ENCODE assay signal across 11 cellular contexts in genomic region chr17:17942846-17943245, GRCh38. TPM values are rescaled to one million over a fixed set of nuclear protein-coding genes. Genes with fewer than 3 reads are reported as not detected.
DNase-seq lines count a peak whose midpoint lies in the region; TF ChIP-seq lines count a peak whose summit lies in the region.
"Had no signal": no experiment of that assay in that cellular context is flagged by ENCODE, and none has a peak within 500 bp of the region (broad histone marks: within the 10 kb centered on the region; RNA-seq: fewer than 3 reads in every experiment).

No MANE protein-coding gene starts in this region.

- intact Hi-C loops in OCI-LY7 (cut with micrococcal nuclease; ENCODE audit: unreplicated experiment) = no loop called here

- H3K9me2 ChIP-seq in Loucy (replicated peaks; ENCODE audit: low read depth, low read length) (no peaks in the 10 kb centered on the region), OCI-LY7 (ENCODE audit: insufficient read depth, low read length) (no peaks in the 10 kb centered on the region)

- peak overlapping the region; percentile 28 for H3K4me2 ChIP-seq in Loucy (ENCODE audit: low read depth, low read length, poor library complexity, severe bottlenecking)
- H3K4me2 ChIP-seq in H9 (ENCODE audit: insufficient read depth, insufficient read length, low read length) = no peak overlapping the region
- no peak overlapping the region for H3K4me2 ChIP-seq in OCI-LY7 (ENCODE audit: low read length)
- H3K4me2 ChIP-seq: KMS-11 had no signal

- H3K27me3 Mint-ChIP-seq in nephron (ENCODE audit: low read depth) = peaks cover 4% of the 10 kb centered on the region
- H3K27me3 Mint-ChIP-seq in H9 (ENCODE audit: low read depth) = no peaks in the 10 kb centered on the region
- H3K27me3 Mint-ChIP-seq: activated B cell treated with CpG ODN at 0.5 μM for 24 hours had no signal

- H3K4me3 Mint-ChIP-seq in nephron (peak overlapping the region in 2 of 3 experiments; percentile 3 to 22), H9 (no peak overlapping the region)
- H3K4me3 Mint-ChIP-seq: activated B cell treated with CpG ODN at 0.5 μM for 24 hours had no signal

- no peak overlapping the region for H3K14ac ChIP-seq in H9 (ENCODE audit: insufficient read depth, low read length)

- H2AFZ ChIP-seq in ACC112 (ENCODE audit: low read length, unreplicated experiment) (no peak overlapping the region), Loucy (ENCODE audit: low read length) (no peak overlapping the region), H9 (ENCODE audit: low read length) (no peak overlapping the region), OCI-LY7 (ENCODE audit: low read length) (no peak overlapping the region)

- BruUV-seq in OCI-LY7 (replicated peaks; lab: Mats Ljungman, UMichigan) = no TSS peak

- CTCF ChIA-PET in OCI-LY7 (lab: Charles Lee; ENCODE audit: unreplicated experiment) = no interaction called here

- H2BK20ac ChIP-seq in H9 (ENCODE audit: low read depth, low read length, poor library complexity, severe bottlenecking) = no peak overlapping the region

- H3K56ac ChIP-seq in H9 (ENCODE audit: insufficient read length, low read depth, low read length) = no peak overlapping the region

- H4K20me1 ChIP-seq in Loucy (ENCODE audit: insufficient read depth, low read length, poor library complexity, severe bottlenecking) (no peaks in the 10 kb centered on the region), H9 (ENCODE audit: control insufficient read depth, insufficient read depth, insufficient read length) (no peaks in the 10 kb centered on the region), OCI-LY7 (ENCODE audit: insufficient read depth, low read length) (no peaks in the 10 kb centered on the region)

- H3K79me1 ChIP-seq in H9 (ENCODE audit: insufficient read depth, low read depth, low read length, poor library complexity, severe bottlenecking) = no peaks in the 10 kb centered on the region

- H3K9me3 Mint-ChIP-seq in nephron (no peaks in the 10 kb centered on the region), H9 (no peaks in the 10 kb centered on the region)
- H3K9me3 Mint-ChIP-seq: activated B cell treated with CpG ODN at 0.5 μM for 24 hours had no signal

- H4K5ac ChIP-seq in H9 (ENCODE audit: insufficient read length, low read depth, low read length) = no peak overlapping the region

- peak overlapping the region; percentile 60 for H3K27ac ChIP-seq in ACC112 (ENCODE audit: low read depth, low read length)
- peak overlapping the region; percentile 15 to 78 for H3K27ac ChIP-seq in coronary artery
- H3K27ac ChIP-seq in H9 (ENCODE audit: insufficient read length, low read depth, low read length) = no peak overlapping the region
- no peak overlapping the region for H3K27ac ChIP-seq in OCI-LY7 (ENCODE audit: low read depth, low read length, poor library complexity, severe bottlenecking)
- H3K27ac ChIP-seq: KMS-11 had no signal

- no peak overlapping the region for H2BK120ac ChIP-seq in H9 (ENCODE audit: low read depth, low read length, poor library complexity, severe bottlenecking)

- DNase-seq in coronary artery (ENCODE audit: low spot score) (no peak), H9 (no peak), OCI-LY7 (ENCODE audit: low spot score) (no peak), epidermal melanocyte (ENCODE audit: insufficient read length, low spot score) (no peak), NCI-H1694 (lab: John Stamatoyannopoulos, UW) (no peak)
- DNase-seq: activated B cell treated with CpG ODN at 0.5 μM for 24 hours; stimulated activated naive CD8-positive, alpha-beta T cell treated with anti-CD3 and anti-CD28 coated beads, Interleukin-15, Interleukin-2, amounts not matched to agents 100 U/mL and 50 U/mL, for 24 hours had no signal

- peak overlapping the region; percentile 55; the same call in 1 of the 2 replicates for H3K4me3 ChIP-seq in ACC112 (ENCODE audit: low read depth, low read length)
- H3K4me3 ChIP-seq in Loucy (ENCODE audit: low read length, poor library complexity, severe bottlenecking) = no peak overlapping the region
- H3K4me3 ChIP-seq in coronary artery = peak overlapping the region; percentile 33
- no peak overlapping the region for H3K4me3 ChIP-seq in OCI-LY7 (ENCODE audit: low read depth, low read length, poor library complexity, severe bottlenecking)

- no peak overlapping the region for H2BK5ac ChIP-seq in H9 (ENCODE audit: insufficient read length, low read length)

- POLR2A ChIA-PET in OCI-LY7 (lab: Charles Lee) = no interaction called here

- no peak overlapping the region for H3K23ac ChIP-seq in H9 (ENCODE audit: insufficient read length, low read depth, low read length)

- peaks cover 72% of the 10 kb centered on the region for H3K79me2 ChIP-seq in ACC112 (ENCODE audit: control insufficient read depth, insufficient read depth, low read length, unreplicated experiment)
- no peaks in the 10 kb centered on the region for H3K79me2 ChIP-seq in Loucy (ENCODE audit: insufficient read depth, low read length)
- no peaks in the 10 kb centered on the region for H3K79me2 ChIP-seq in H9 (ENCODE audit: insufficient read depth, low read length)
- no peaks in the 10 kb centered on the region for H3K79me2 ChIP-seq in OCI-LY7 (ENCODE audit: insufficient read depth, low read depth, low read length)

- no peak overlapping the region for H2AK5ac ChIP-seq in H9 (ENCODE audit: insufficient read length, low read length)

- H3T11ph ChIP-seq in H9 (ENCODE audit: low read length) = no peak overlapping the region

- TF ChIP-seq CTCF in Loucy (conservative IDR thresholded peaks at IDR 0.05; ENCODE audit: low read length) (no peak), coronary artery (IDR thresholded peaks at IDR 0.05) (no peak), nephron (IDR thresholded peaks at IDR 0.05; ENCODE audit: unreplicated experiment in 3 of 3) (no peak), H9 (conservative IDR thresholded peaks at IDR 0.05) (no peak), OCI-LY7 (conservative IDR thresholded peaks at IDR 0.05; ENCODE audit: low read length) (no peak)

- H3K4me1 Mint-ChIP-seq in nephron (peaks cover 83% of the 10 kb centered on the region), H9 (peaks cover 27 to 33% of the 10 kb centered on the region in 2 experiments)

- H2BK15ac ChIP-seq in H9 (ENCODE audit: low read depth, low read length) = no peak overlapping the region

- H3K9me3 ChIP-seq in Loucy (ENCODE audit: insufficient read depth, low read depth, low read length) = no peaks in the 10 kb centered on the region
- H3K9me3 ChIP-seq in H9 (ENCODE audit: control insufficient read depth, low read depth, low read length) = no peaks in the 10 kb centered on the region
- H3K9me3 ChIP-seq in OCI-LY7 (ENCODE audit: low read length) = no peaks in the 10 kb centered on the region

- H3K23me2 ChIP-seq in H9 (ENCODE audit: insufficient read length, low read depth, low read length, poor library complexity, severe bottlenecking) = no peaks in the 10 kb centered on the region

- peaks cover 72% of the 10 kb centered on the region for H3K4me1 ChIP-seq in ACC112 (ENCODE audit: control insufficient read depth, insufficient read depth, low read length, unreplicated experiment)
- peaks cover 10% of the 10 kb centered on the region for H3K4me1 ChIP-seq in Loucy (ENCODE audit: insufficient read depth, low read length, poor library complexity, severe bottlenecking)
- H3K4me1 ChIP-seq in H9 (ENCODE audit: insufficient read depth, low read length) = no peaks in the 10 kb centered on the region; the same call in 1 of the 2 replicates
- peaks cover 8% of the 10 kb centered on the region for H3K4me1 ChIP-seq in OCI-LY7 (ENCODE audit: insufficient read depth, low read length, poor library complexity, severe bottlenecking)

- peak overlapping the region in 2 of 3 experiments; percentile 82 to 94 for H3K27ac Mint-ChIP-seq in nephron
- H3K27ac Mint-ChIP-seq in H9 = no peak overlapping the region
- H3K27ac Mint-ChIP-seq: activated B cell treated with CpG ODN at 0.5 μM for 24 hours had no signal

- H2BK12ac ChIP-seq in H9 (ENCODE audit: insufficient read length, low read depth, low read length) = no peak overlapping the region

- no peak overlapping the region for H4K8ac ChIP-seq in H9 (replicated peaks; ENCODE audit: insufficient read length, low read depth, low read length)

- no peaks in the 10 kb centered on the region for H3K36me3 Mint-ChIP-seq in nephron (ENCODE audit: low read depth)
- no peaks in the 10 kb centered on the region for H3K36me3 Mint-ChIP-seq in H9 (ENCODE audit: insufficient read depth in 1 of 3, low read depth in 3 of 3)

- H3K36me3 ChIP-seq in ACC112 (ENCODE audit: insufficient read depth, low read length) = no peaks in the 10 kb centered on the region
- no peaks in the 10 kb centered on the region for H3K36me3 ChIP-seq in Loucy (ENCODE audit: insufficient read depth, low read length)
- no peaks in the 10 kb centered on the region for H3K36me3 ChIP-seq in OCI-LY7 (ENCODE audit: insufficient read depth, low read length)

- H3K27me3 ChIP-seq in ACC112 (ENCODE audit: insufficient read depth, low read length) (no peaks in the 10 kb centered on the region), Loucy (ENCODE audit: insufficient read depth, low read length, poor library complexity, severe bottlenecking) (no peaks in the 10 kb centered on the region), H9 (ENCODE audit: insufficient read depth, low read length) (no peaks in the 10 kb centered on the region)

- no peak overlapping the region for H3K18ac ChIP-seq in H9 (ENCODE audit: insufficient read length, low read depth, low read length)

- H4K91ac ChIP-seq in H9 (ENCODE audit: insufficient read length, low read depth, low read length) = no peak overlapping the region

- no peaks in the 10 kb centered on the region for H3F3A ChIP-seq in Loucy (ENCODE audit: low read depth)

- H3K9ac ChIP-seq in Loucy (ENCODE audit: low read depth, low read length, poor library complexity, severe bottlenecking) (peak overlapping the region; percentile 32), H9 (ENCODE audit: extremely low read depth, insufficient read length, low read length) (no peak overlapping the region)
- H3K9ac ChIP-seq: KMS-11 had no signal

- H3K4ac ChIP-seq in H9 (ENCODE audit: low read depth, low read length) = no peak overlapping the region

RNA-seq across cellular contexts. Expression of gene TOM1L2, which starts 29.4 kb away (rescaled TPM):
- total RNA-seq in H9 (2021) = 4.6 and 5.1 TPM in 2 replicates
- total RNA-seq in OCI-LY7 (2014; rRNA removed; shearing (Covaris generic)) = 4.9 and 5.4 TPM in 2 replicates
- total RNA-seq in OCI-LY7 (2022) = 14.3 and 16.4 TPM in 2 replicates

RNA-seq across cellular contexts. Expression of gene DRC3, which starts 29.8 kb away (rescaled TPM):
- 0.31 and 0.68 TPM in 2 replicates for total RNA-seq in H9 (2021)
- not detected in 2 replicates for total RNA-seq in OCI-LY7 (2014; rRNA removed; shearing (Covaris generic))
- total RNA-seq in OCI-LY7 (2022) = 0.19 and 0.50 TPM in 2 replicates
- total RNA-seq: activated B cell treated with CpG ODN at 0.5 μM for 24 hours had no signal

Comparison
In these comparisons a context has a peak if more than half of its experiments do, and no peak if none do; other contexts are left out.
1. H3K27ac ChIP-seq: peak in ACC112 (single experiment) and coronary artery (2 of 2); none in H9 (single experiment) and OCI-LY7 (single experiment).
2. H3K4me3 ChIP-seq: peak in ACC112 (single experiment) and coronary artery (single experiment); none in Loucy (single experiment) and OCI-LY7 (single experiment).
3. H3K27ac Mint-ChIP-seq: peak in nephron (2 of 3); none in H9 (0 of 3).
4. H3K4me3 Mint-ChIP-seq: peak in nephron (2 of 3); none in H9 (0 of 2).